23 cellular contexts compared by ENCODE assay signal in the genomic region with DNA sequence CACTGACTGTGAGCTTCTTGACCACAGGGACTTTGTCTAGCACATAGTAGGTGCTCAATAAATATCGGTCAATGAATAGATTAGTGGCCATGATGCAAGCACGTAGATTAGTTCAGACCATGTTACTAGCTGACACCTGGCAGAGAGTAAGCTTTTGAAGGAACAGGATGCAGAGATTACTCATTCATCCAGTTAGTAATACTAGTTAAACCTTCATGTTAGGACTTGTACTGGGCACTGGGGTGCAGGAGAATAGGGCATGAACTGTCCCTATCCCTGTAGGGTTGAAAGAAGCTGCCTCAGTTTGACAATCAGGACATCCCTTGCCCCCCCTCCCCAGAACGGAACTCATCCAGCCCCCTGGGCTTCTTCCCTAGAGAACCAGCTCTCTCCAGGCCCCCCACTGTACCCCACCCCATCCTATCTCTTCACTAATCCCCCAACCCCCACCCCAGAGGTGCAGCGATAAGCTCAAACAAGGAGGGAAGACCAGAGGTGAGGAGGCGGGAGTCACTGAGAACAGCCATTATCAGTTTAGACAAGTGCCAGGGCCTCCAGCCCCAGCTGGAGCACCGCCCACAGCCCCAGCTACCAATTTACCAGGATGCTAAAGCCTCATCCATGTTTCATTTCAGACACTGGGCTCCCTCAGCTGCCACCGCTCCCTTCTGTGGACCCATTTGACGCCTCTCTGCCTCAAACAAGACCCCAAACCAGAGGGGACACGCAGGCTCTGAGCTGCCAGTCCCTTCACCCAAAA.
"Had no signal": no experiment of that assay in that cellular context is flagged by ENCODE, and none has a peak within 500 bp of the region (broad histone marks: within the 10 kb centered on the region; RNA-seq: fewer than 3 reads in every experiment).

No MANE protein-coding gene starts in this region.

- H3K27ac ChIP-seq: esophagus squamous epithelium, gastrocnemius medialis, pancreas, prostate gland, sigmoid colon, upper lobe of left lung, vagina had no signal

- FAIRE-seq: islet of Langerhans, pancreas, small intestine had no signal

- H3K9me3 ChIP-seq: esophagus squamous epithelium, gastrocnemius medialis, pancreas, prostate gland, sigmoid colon, upper lobe of left lung, vagina had no signal

- DNase-seq: activated CD4-positive, alpha-beta T cell treated with anti-CD3 and anti-CD28 coated beads for 36 hours; activated CD4-positive, CD25-positive, alpha-beta regulatory T cell; activated CD8-positive, alpha-beta memory T cell treated with anti-CD3 and anti-CD28 coated beads, Interleukin-2, amount 10 ng/mL, durations not matched to agents 7 days and 5 days; activated CD8-positive, alpha-beta T cell treated with anti-CD3 and anti-CD28 coated beads, Interleukin-2, amount 10 ng/mL, durations not matched to agents 7 days and 5 days; activated naive CD8-positive, alpha-beta T cell treated with anti-CD3 and anti-CD28 coated beads, Interleukin-2, amount 50 U/mL, for 24 hours; activated T-cell treated with anti-CD3 and anti-CD28 coated beads, Interleukin-2, amount 50 U/mL, for 48 hours; amygdala; endodermal cell; esophagus squamous epithelium; gastrocnemius medialis; glutamatergic neuron; left cardiac atrium; left ventricle myocardium superior; naive B cell; pancreas; sigmoid colon; small intestine; stimulated activated CD4-positive, alpha-beta T cell treated with anti-CD3 and anti-CD28 coated beads, Interleukin-4, amount 100 ng/mL, for 24 hours had no signal

- ATAC-seq: activated CD4-positive, alpha-beta T cell treated with anti-CD3 and anti-CD28 coated beads for 36 hours; activated CD8-positive, alpha-beta memory T cell treated with anti-CD3 and anti-CD28 coated beads, Interleukin-2, amount 10 ng/mL, durations not matched to agents 7 days and 5 days; activated CD8-positive, alpha-beta T cell treated with anti-CD3 and anti-CD28 coated beads, Interleukin-2, amount 10 ng/mL, durations not matched to agents 7 days and 5 days; activated naive CD8-positive, alpha-beta T cell treated with anti-CD3 and anti-CD28 coated beads, Interleukin-2, amount 50 U/mL, for 24 hours; gastrocnemius medialis; left cardiac atrium; left ventricle myocardium superior; pancreas; stimulated activated effector memory CD8-positive, alpha-beta T cell treated with anti-CD3 and anti-CD28 coated beads, Interleukin-12 subunit alpha, Interleukin-12 subunit beta, amount 100 ng/mL, for 72 hours had no signal

- H3K4me1 ChIP-seq: esophagus squamous epithelium, gastrocnemius medialis, pancreas, prostate gland, sigmoid colon, upper lobe of left lung, vagina had no signal

- H3K36me3 ChIP-seq: esophagus squamous epithelium, gastrocnemius medialis, pancreas, prostate gland, sigmoid colon, upper lobe of left lung, vagina had no signal

- H3K4me3 ChIP-seq: esophagus squamous epithelium, gastrocnemius medialis, pancreas, prostate gland, sigmoid colon, upper lobe of left lung, vagina had no signal

- H3K27me3 ChIP-seq: pancreas, upper lobe of left lung, vagina had no signal
